ENCODE assay signal across 36 cellular contexts in the genomic region with DNA sequence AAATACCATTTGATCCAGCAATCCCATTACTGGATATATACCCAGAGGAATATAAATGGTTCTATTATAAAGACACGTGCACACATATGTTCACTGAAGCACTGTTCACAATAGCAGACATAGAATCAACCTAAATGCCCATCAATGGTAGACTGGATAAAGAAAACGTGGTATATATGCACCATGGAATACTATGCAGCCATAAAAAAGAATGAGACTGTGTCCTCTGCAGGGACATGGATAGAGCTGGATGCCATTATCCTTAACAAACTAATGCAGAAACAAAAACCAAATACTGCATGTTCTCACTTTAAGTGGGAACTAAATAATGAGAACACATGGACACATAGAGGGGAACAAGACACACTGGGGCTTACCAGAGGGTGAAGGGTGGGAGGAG. TPM values are rescaled to one million over a fixed set of nuclear protein-coding genes. Genes with fewer than 3 reads are reported as not detected.
A peak's percentile ranks its signal among the peaks of the same experiment; 100 is the strongest.
DNase-seq lines count a peak whose midpoint lies in the region; ATAC-seq, FAIRE-seq and TF ChIP-seq lines count a peak whose summit lies in the region.
"Had no signal": no experiment of that assay in that cellular context is flagged by ENCODE, and none has a peak within 500 bp of the region (broad histone marks: within the 10 kb centered on the region; RNA-seq: fewer than 3 reads in every experiment).

No MANE protein-coding gene starts in this region.

- no peaks in the 10 kb centered on the region for H3K9me3 Mint-ChIP-seq in T-cell
- H3K9me3 Mint-ChIP-seq: CD4-positive, alpha-beta memory T cell; CD4-positive, alpha-beta T cell; CD4-positive, CD25-positive, alpha-beta regulatory T cell; CD8-positive, alpha-beta T cell had no signal

- intact Hi-C loops in K562 (cut with micrococcal nuclease) (no loop called here), upper lobe of right lung (cut with DNase I) (no loop called here)

- BruUV-seq in K562 (replicated peaks; lab: Mats Ljungman, UMichigan): no TSS peak

- H3K36me3 ChIP-seq in HEK293 (ENCODE audit: control insufficient read depth in 2 of 2, insufficient read depth in 1 of 2, low read length in 2 of 2) (peaks cover 4 to 6% of the 10 kb centered on the region in 2 experiments; a peak in 2 of 3 replicates), K562 (ENCODE audit: control insufficient read depth, insufficient read depth, low read length) (no peaks in the 10 kb centered on the region), upper lobe of right lung (no peaks in the 10 kb centered on the region)
- H3K36me3 ChIP-seq: BE2C had no signal

- H3K79me2 ChIP-seq in K562 (ENCODE audit: control insufficient read depth, insufficient read depth, low read length): no peaks in the 10 kb centered on the region

- H2AFZ ChIP-seq in K562 (ENCODE audit: low read depth, low read length): no peak overlapping the region

- TF ChIP-seq EP300 in K562 (IDR thresholded peaks at IDR 0.05; ENCODE audit: low read length): no peak

- H3K9ac ChIP-seq in K562 (ENCODE audit: insufficient read depth in 1 of 2, low read depth in 2 of 2, low read length in 2 of 2): no peak overlapping the region
- H3K9ac ChIP-seq: BLaER1; BLaER1 treated with 17β-estradiol and CSF1 and Interleukin-3, amounts not matched to agents 10 nM and 100 nM had no signal

- in situ Hi-C loops in K562 (cut with MboI): no loop called here

- no peak overlapping the region for H3K27ac ChIP-seq in HEK293 (ENCODE audit: extremely low read depth, low read depth, low read length)
- H3K27ac ChIP-seq in K562 (ENCODE audit: extremely low read depth, low read depth, low read length): no peak overlapping the region
- no peak overlapping the region for H3K27ac ChIP-seq in upper lobe of right lung
- H3K27ac ChIP-seq: 22Rv1; A549; BLaER1; BLaER1 treated with 17β-estradiol and CSF1 and Interleukin-3, amounts not matched to agents 10 nM and 100 nM; C4-2B had no signal

- FAIRE-seq in GM12892 (lab: Jason Lieb, UNC): peak; percentile 66
- FAIRE-seq in H54 (lab: Jason Lieb, UNC): peak; percentile 30
- no peak for FAIRE-seq in K562 (lab: Jason Lieb, UNC)
- FAIRE-seq: D721Med had no signal

- H4K20me1 ChIP-seq in K562 (replicated peaks; ENCODE audit: control insufficient read depth, insufficient read depth, low read length): no peaks in the 10 kb centered on the region
- H4K20me1 ChIP-seq: BLaER1; BLaER1 treated with 17β-estradiol and CSF1 and Interleukin-3, amounts not matched to agents 10 nM and 100 nM had no signal

- H3K4me1 ChIP-seq in HEK293 (ENCODE audit: control insufficient read depth, insufficient read depth, low read length) (no peaks in the 10 kb centered on the region), K562 (replicated peaks in 1 of 2; ENCODE audit: control insufficient read depth in 2 of 2, insufficient read depth in 2 of 2, low read length in 2 of 2) (no peaks in the 10 kb centered on the region), upper lobe of right lung (no peaks in the 10 kb centered on the region)
- H3K4me1 ChIP-seq: A549; BE2C; BLaER1; BLaER1 treated with 17β-estradiol and CSF1 and Interleukin-3, amounts not matched to agents 10 nM and 100 nM; Caco-2 had no signal

- TF ChIP-seq POLR2A in GM12892 (IDR thresholded peaks at IDR 0.05; ENCODE audit: low read depth, low read length) (no peak), H54 (IDR thresholded peaks at IDR 0.05; ENCODE audit: low read depth, low read length) (no peak), K562 (conservative IDR thresholded peaks at IDR 0.05) (no peak)

- DNase-seq in GM12892 (ENCODE audit: insufficient read length) (no peak), H54 (ENCODE audit: insufficient read length, low spot score) (no peak), K562 (ENCODE audit: extremely low read depth in 1 of 4, low spot score in 3 of 4) (no peak), T-cell (no peak), HEK293T (ENCODE audit: extremely low spot score) (no peak), MV-4-11 (lab: John Stamatoyannopoulos, UW) (no peak), upper lobe of right lung (no peak)
- DNase-seq: 8988T; ACHN; AML-193; BE2C; C1 segment of cervical spinal cord; Caco-2; Calu3; CD4-positive, alpha-beta memory T cell; CD4-positive, alpha-beta T cell; CD4-positive, CD25-positive, alpha-beta regulatory T cell; CD8-positive, alpha-beta memory T cell; CD8-positive, alpha-beta T cell; COR-L47; DMS 273 treated with DMSO at 0.1 percent for 48 hours; DMS153; DMS53; DMS79; DMS79 treated with DMSO at 0.1 percent for 48 hours; DND-41; EL had no signal

- H3K9me3 ChIP-seq in HEK293 (ENCODE audit: control insufficient read depth, insufficient read depth, low read depth, low read length) (no peaks in the 10 kb centered on the region), K562 (replicated peaks; ENCODE audit: control insufficient read depth, insufficient read depth, low read depth, low read length) (no peaks in the 10 kb centered on the region), upper lobe of right lung (no peaks in the 10 kb centered on the region)
- H3K9me3 ChIP-seq: A549; BE2C; BLaER1; BLaER1 treated with 17β-estradiol and CSF1 and Interleukin-3, amounts not matched to agents 10 nM and 100 nM; Caco-2 had no signal

- 12% methylated on average over 2 of the region's 2 CpGs for WGBS in K562 (ENCODE audit: insufficient coverage, low coverage, missing lambda C conversion rate)

- CTCF ChIA-PET in HEK293 (lab: Yijun Ruan, JAX) (interaction anchor here (0.6 kb wide), 1 partner anchor 618 kb away, joined by 3 read pairs; no protein-coding TSS in a partner anchor), K562 (lab: Yijun Ruan, JAX; ENCODE audit: low intra/inter-chr PET ratio) (no interaction called here), T-cell (lab: Charles Lee) (no interaction called here), HEK293T (lab: Yijun Ruan, JAX) (no interaction called here)

- POLR2A ChIA-PET in HEK293 (lab: Yijun Ruan, JAX): no interaction called here
- POLR2A ChIA-PET in K562 (lab: Yijun Ruan, JAX): no interaction called here
- POLR2A ChIA-PET in T-cell (lab: Charles Lee): no interaction called here
- POLR2A ChIA-PET in HEK293T (lab: Yijun Ruan, JAX): no interaction called here

- H3K4me1 Mint-ChIP-seq in T-cell: no peaks in the 10 kb centered on the region
- H3K4me1 Mint-ChIP-seq: B cell; CD14-positive monocyte; CD8-positive, alpha-beta memory T cell had no signal

- H3K27me3 ChIP-seq in K562 (ENCODE audit: control insufficient read depth in 2 of 2, insufficient read depth in 2 of 2, low read length in 2 of 2): no peaks in the 10 kb centered on the region
- no peaks in the 10 kb centered on the region for H3K27me3 ChIP-seq in upper lobe of right lung
- H3K27me3 ChIP-seq: BE2C; BLaER1; BLaER1 treated with 17β-estradiol and CSF1 and Interleukin-3, amounts not matched to agents 10 nM and 100 nM had no signal

- no peaks in the 10 kb centered on the region for H3K9me1 ChIP-seq in K562 (ENCODE audit: control insufficient read depth, insufficient read depth, low read length)

- TF ChIP-seq RAD21 in K562 (CRISPR knock-in tag; conservative IDR thresholded peaks at IDR 0.05 in 1 of 2, IDR thresholded peaks at IDR 0.05 in 1 of 2): no peak

- no peak for ATAC-seq in K562
- no peak for ATAC-seq in T-cell (replicated peaks in 1 of 4)
- no peak for ATAC-seq in upper lobe of right lung
- ATAC-seq: A549; CD8-positive, alpha-beta T cell had no signal

- no peak overlapping the region for H3K27ac Mint-ChIP-seq in T-cell
- H3K27ac Mint-ChIP-seq: B cell; CD14-positive monocyte; CD4-positive, alpha-beta memory T cell; CD4-positive, alpha-beta T cell; CD4-positive, CD25-positive, alpha-beta regulatory T cell; CD8-positive, alpha-beta memory T cell; CD8-positive, alpha-beta T cell had no signal

- H3K4me3 Mint-ChIP-seq in T-cell: no peak overlapping the region
- H3K4me3 Mint-ChIP-seq: B cell; CD14-positive monocyte; CD4-positive, alpha-beta T cell; CD4-positive, CD25-positive, alpha-beta regulatory T cell; CD8-positive, alpha-beta memory T cell; CD8-positive, alpha-beta T cell had no signal

- peaks cover 27% of the 10 kb centered on the region for H3K36me3 Mint-ChIP-seq in T-cell
- H3K36me3 Mint-ChIP-seq: CD14-positive monocyte had no signal

- no peak overlapping the region for H3K4me3 ChIP-seq in HEK293 (ENCODE audit: low read depth, low read length)
- no peak overlapping the region for H3K4me3 ChIP-seq in K562
- H3K4me3 ChIP-seq in upper lobe of right lung: no peak overlapping the region
- H3K4me3 ChIP-seq: A549; BLaER1; BLaER1 treated with 17β-estradiol and CSF1 and Interleukin-3, amounts not matched to agents 10 nM and 100 nM had no signal

- no peaks in the 10 kb centered on the region for H3K27me3 Mint-ChIP-seq in T-cell
- H3K27me3 Mint-ChIP-seq: B cell; CD4-positive, alpha-beta memory T cell; CD4-positive, alpha-beta T cell; CD4-positive, CD25-positive, alpha-beta regulatory T cell; CD8-positive, alpha-beta memory T cell had no signal

- no peak for TF ChIP-seq CTCF in HEK293 (tag by site-specific recombination; IDR thresholded peaks at IDR 0.05)
- no peak for TF ChIP-seq CTCF in K562 (IDR thresholded peaks at IDR 0.05 in 2 of 3, conservative IDR thresholded peaks at IDR 0.05 in 1 of 3; ENCODE audit: insufficient read depth in 2 of 3, low read depth in 1 of 3, low read length in 3 of 3)
- TF ChIP-seq CTCF in upper lobe of right lung (IDR thresholded peaks at IDR 0.05): no peak

- no peak overlapping the region for H3K4me2 ChIP-seq in K562 (ENCODE audit: insufficient read depth, low read length)
- H3K4me2 ChIP-seq: A549; BLaER1; BLaER1 treated with 17β-estradiol and CSF1 and Interleukin-3, amounts not matched to agents 10 nM and 100 nM had no signal

TF ChIP-seq in HEK293T, 16 proteins besides CTCF, POLR2A, EP300 and RAD21 (continues in another document):
- TF ChIP-seq SP1 (IDR thresholded peaks at IDR 0.05) (no peak), SUZ12 (IDR thresholded peaks at IDR 0.05) (no peak)

RNA-seq across cellular contexts. Expression of a gene that starts 39.4 kb away (rescaled TPM):
- polyA plus RNA-seq in GM12892 (2012; ENCODE audit: missing spikeins): 3.5 TPM
- 1.9 and 5.4 TPM in 2 replicates for total RNA-seq in K562 (2011; cell fraction: chromatin; rRNA removed; ENCODE audit: low replicate concordance)
- total RNA-seq in K562 (2011; cell fraction: nucleolus; rRNA removed): 1.7 and 2.0 TPM in 2 replicates
- 1.2 and 2.9 TPM in 2 replicates for total RNA-seq in K562 (2011; cell fraction: nucleoplasm; rRNA removed)
- total RNA-seq in K562 (2014; rRNA removed) (2.5 TPM in 2 replicates), K562 (2014; rRNA removed; fragmentation: Illumina TruSeq; extraction: Trizol) (2.2 and 2.4 TPM in 2 replicates), K562 (2015; rRNA removed; fragmentation: Illumina TruSeq; extraction: Trizol) (2.9 and 3.0 TPM in 2 replicates), K562 (2021) (2.2 and 2.7 TPM in 2 replicates), T-cell (10 to 100 TPM in 2 of 5 donors, 1 to 10 TPM in 3; 9.6 to 11.4 (median 9.9) TPM), upper lobe of right lung (5.4 TPM)
- polyA plus RNA-seq in K562 (2011; rRNA removed) (3.0 and 3.8 TPM in 2 replicates), K562 (2014; fragmentation: Illumina TruSeq; extraction: Trizol) (3.2 and 3.4 TPM in 2 replicates), K562 (2014; fragmentation: Nextera tagmentation; extraction: Ambion mirVana) (1 to 10 TPM; 1.0 to 1.2 TPM), K562 (2014; rRNA removed) (2.1 and 2.9 TPM in 2 replicates)
- 0.30 and 0.74 TPM in 2 replicates for polyA plus RNA-seq in K562 (2011; cell fraction: cytosol; rRNA removed)
- polyA plus RNA-seq in K562 (2011; cell fraction: nucleus; rRNA removed): 0.73 and 1.00 TPM in 2 replicates
- 3.1 and 4.6 TPM in 2 replicates for polyA plus RNA-seq in K562 (2012)
- polyA minus RNA-seq in K562 (2011; rRNA and poly(A)+ RNA removed): 0.98 and 1.4 TPM in 2 replicates
- polyA minus RNA-seq in K562 (2011; cell fraction: cytosol; rRNA and poly(A)+ RNA removed): 1.0 TPM in 1 of 2 replicates, not detected in the other
- 0.94 and 2.3 TPM in 2 replicates for polyA minus RNA-seq in K562 (2011; cell fraction: nucleus; rRNA and poly(A)+ RNA removed)
